Comparison of ENCODE assay signal across 9 cellular contexts in the genomic region with DNA sequence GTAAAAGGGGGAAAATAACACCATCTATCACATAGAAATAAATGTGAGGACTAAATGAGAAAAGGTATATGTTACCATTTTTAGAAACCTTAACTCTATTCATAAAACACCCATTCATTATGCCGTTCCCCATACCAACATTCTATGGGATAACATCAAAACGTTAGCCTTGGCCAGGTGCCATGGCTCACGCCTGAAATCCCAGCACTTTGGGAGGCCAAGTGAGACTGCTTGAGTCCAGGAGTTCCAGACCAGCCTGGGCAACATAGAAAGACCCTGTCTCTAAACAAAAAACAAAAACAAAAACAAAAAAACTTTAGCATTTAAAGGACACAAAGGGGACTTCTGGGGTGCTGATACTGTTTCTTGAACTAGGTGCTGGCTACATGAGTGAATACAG. TPM values are rescaled to one million over a fixed set of nuclear protein-coding genes. Genes with fewer than 3 reads are reported as not detected.
DNase-seq lines count a peak whose midpoint lies in the region; TF ChIP-seq lines count a peak whose summit lies in the region.
"Had no signal": no experiment of that assay in that cellular context is flagged by ENCODE, and none has a peak within 500 bp of the region (broad histone marks: within the 10 kb centered on the region; RNA-seq: fewer than 3 reads in every experiment).

No MANE protein-coding gene starts in this region.

- H3F3A ChIP-seq in MM.1S (ENCODE audit: insufficient read depth, low read length) (0 out of 2 replicates have a peak, but pooled peaks cover 4% of the 10 kb centered on the region), neural progenitor cell (ENCODE audit: low read depth) (peaks cover 18% of the 10 kb centered on the region)

- H3K9me3 ChIP-seq in MM.1S (replicated peaks; ENCODE audit: insufficient read depth, low read length) (no peaks in the 10 kb centered on the region), mammary epithelial cell (replicated peaks; ENCODE audit: insufficient read depth, low read length) (no peaks in the 10 kb centered on the region), neural progenitor cell (ENCODE audit: low read depth) (no peaks in the 10 kb centered on the region)

- no TSS peak for BruUV-seq in mammary epithelial cell (replicated peaks; lab: Mats Ljungman, UMichigan)

- DNase-seq in NCI-H748 (lab: John Stamatoyannopoulos, UW; ENCODE audit: unreplicated experiment) (peak; percentile 5), NCI-H748 treated with DMSO at 0.1 percent for 48 hours (lab: John Stamatoyannopoulos, UW) (no peak), MM.1S (no peak), mammary epithelial cell (no peak), neural progenitor cell (ENCODE audit: low spot score) (no peak), NOMO-1 treated with DMSO at 0.1 percent for 48 hours (lab: John Stamatoyannopoulos, UW; ENCODE audit: unreplicated experiment) (no peak), NOMO-1 treated with dmso at 0.1 percent for 144 hours (lab: John Stamatoyannopoulos, UW; ENCODE audit: unreplicated experiment) (no peak)
- no peak for DNase-seq in stimulated activated CD8-positive, alpha-beta memory T cell treated with anti-CD3 and anti-CD28 coated beads, Interleukin-4, amount 100 ng/mL, for 48 hours
- DNase-seq: IMR-90 had no signal

- H3K36me3 ChIP-seq in MM.1S (replicated peaks; ENCODE audit: insufficient read depth, low read length) (no peaks in the 10 kb centered on the region), mammary epithelial cell (ENCODE audit: insufficient read depth, low read length) (no peaks in the 10 kb centered on the region), neural progenitor cell (no peaks in the 10 kb centered on the region)

- no peaks in the 10 kb centered on the region for H4K20me1 ChIP-seq in MM.1S (ENCODE audit: insufficient read depth, low read length)
- H4K20me1 ChIP-seq in mammary epithelial cell (ENCODE audit: insufficient read depth, low read length) = no peaks in the 10 kb centered on the region
- H4K20me1 ChIP-seq in neural progenitor cell (ENCODE audit: low read depth) = no peaks in the 10 kb centered on the region

- H3K4me1 ChIP-seq in MM.1S (ENCODE audit: low read length) = no peaks in the 10 kb centered on the region
- H3K4me1 ChIP-seq in mammary epithelial cell (ENCODE audit: insufficient read depth, low read length) = peaks cover 6% of the 10 kb centered on the region
- peaks cover 5% of the 10 kb centered on the region for H3K4me1 ChIP-seq in neural progenitor cell

- no peaks in the 10 kb centered on the region for H3K27me3 ChIP-seq in MM.1S (replicated peaks; ENCODE audit: insufficient read depth, low read length)
- no peaks in the 10 kb centered on the region for H3K27me3 ChIP-seq in mammary epithelial cell (ENCODE audit: insufficient read depth, low read length)
- H3K27me3 ChIP-seq in neural progenitor cell = no peaks in the 10 kb centered on the region

- in situ Hi-C loops in mammary epithelial cell (cut with MboI; ENCODE audit: low sequenced_read_pairs in 2 of 2) = no loop called here

- H3K27me3 Mint-ChIP-seq in neural progenitor cell (ENCODE audit: insufficient read depth, low read depth) = peaks cover 5% of the 10 kb centered on the region

- no peak overlapping the region for H3K27ac Mint-ChIP-seq in neural progenitor cell

- H3K9me3 Mint-ChIP-seq in neural progenitor cell = no peaks in the 10 kb centered on the region

- H3K9ac ChIP-seq in MM.1S (ENCODE audit: low read length) (no peak overlapping the region), mammary epithelial cell (ENCODE audit: insufficient read depth, low read length) (no peak overlapping the region), neural progenitor cell (no peak overlapping the region)

- peaks cover 3% of the 10 kb centered on the region for H3K36me3 Mint-ChIP-seq in neural progenitor cell

- TF ChIP-seq CTCF in MM.1S (IDR thresholded peaks at IDR 0.05; ENCODE audit: low read length) (no peak), mammary epithelial cell (conservative IDR thresholded peaks at IDR 0.05 in 1 of 2, IDR thresholded peaks at IDR 0.05 in 1 of 2; ENCODE audit: extremely low read depth in 1 of 2, insufficient read depth in 1 of 2, low read depth in 1 of 2, low read length in 2 of 2) (no peak), neural progenitor cell (IDR thresholded peaks at IDR 0.05) (no peak)

- peak overlapping the region; percentile 95 for H3K4me3 Mint-ChIP-seq in neural progenitor cell

- dilution Hi-C loops in mammary epithelial cell (cut with HindIII; ENCODE audit: low sequenced_read_pairs) = no loop called here

- peaks cover 10% of the 10 kb centered on the region for H3K4me1 Mint-ChIP-seq in neural progenitor cell

- H3K4me2 ChIP-seq in MM.1S (ENCODE audit: low read depth, low read length) (peak overlapping the region; percentile 56; the same call in 1 of the 2 replicates), mammary epithelial cell (ENCODE audit: insufficient read depth, low read depth, low read length) (peak overlapping the region; percentile 90), neural progenitor cell (peak overlapping the region; percentile 88)

- intact Hi-C loops in mammary epithelial cell (cut with micrococcal nuclease) = no loop called here

- no peaks in the 10 kb centered on the region for H3K9me2 ChIP-seq in MM.1S (replicated peaks; ENCODE audit: insufficient read depth, low read length)

- no peak overlapping the region for H3K4me3 ChIP-seq in MM.1S (ENCODE audit: low read length)
- H3K4me3 ChIP-seq in mammary epithelial cell (replicated peaks in 1 of 3; ENCODE audit: insufficient read depth in 1 of 3, low read depth in 2 of 3, low read length in 3 of 3) = no peak overlapping the region
- peak overlapping the region; percentile 66 for H3K4me3 ChIP-seq in neural progenitor cell

- 34% methylated on average over 3 of the region's 3 CpGs for WGBS in mammary epithelial cell (ENCODE audit: low coverage, missing lambda C conversion rate)

- CTCF ChIA-PET in mammary epithelial cell (lab: Charles Lee; ENCODE audit: low non-redundant PET) = no interaction called here

- H3K79me2 ChIP-seq in MM.1S (ENCODE audit: low read length) (peaks cover 31% of the 10 kb centered on the region), mammary epithelial cell (ENCODE audit: insufficient read depth, low read length) (peaks cover 20% of the 10 kb centered on the region), neural progenitor cell (ENCODE audit: low read depth) (peaks cover 55% of the 10 kb centered on the region)

- H2AFZ ChIP-seq in MM.1S (ENCODE audit: low read length) = no peak overlapping the region
- no peak overlapping the region for H2AFZ ChIP-seq in mammary epithelial cell (ENCODE audit: low read depth, low read length)
- H2AFZ ChIP-seq in neural progenitor cell (replicated peaks) = no peak overlapping the region

- H3K27ac ChIP-seq in MM.1S (ENCODE audit: low read length) (no peak overlapping the region), mammary epithelial cell (ENCODE audit: insufficient read depth, low read depth, low read length) (no peak overlapping the region), neural progenitor cell (no peak overlapping the region)

RNA-seq across cellular contexts. Expression of gene PIGU, which starts 1.3 kb away (rescaled TPM):
- total RNA-seq in mammary epithelial cell (10 to 100 TPM; 10.5 to 15.2 TPM), neural progenitor cell (ENCODE audit: low replicate concordance) (35.6 and 40.1 TPM in 2 replicates)
- polyA plus RNA-seq in mammary epithelial cell = 37.6 TPM
- polyA minus RNA-seq in mammary epithelial cell = 29.6 TPM

RNA-seq across cellular contexts. Expression of gene TP53INP2, which starts 28.6 kb away (rescaled TPM):
- total RNA-seq in mammary epithelial cell (1 to 10 TPM; 2.5 to 4.4 TPM), neural progenitor cell (ENCODE audit: low replicate concordance) (1.1 TPM in 2 replicates)
- 1.2 TPM for polyA plus RNA-seq in mammary epithelial cell
- polyA minus RNA-seq in mammary epithelial cell = 3.9 TPM
